In genomic region chr15:44102675-44103254, GRCh38 we compare ENCODE assay signal across 9 cellular contexts.
A peak's percentile ranks its signal among the peaks of the same experiment; 100 is the strongest.
DNase-seq lines count a peak whose midpoint lies in the region; ATAC-seq and TF ChIP-seq lines count a peak whose summit lies in the region.
"Had no signal": no experiment of that assay in that cellular context is flagged by ENCODE, and none has a peak within 500 bp of the region (broad histone marks: within the 10 kb centered on the region; RNA-seq: fewer than 3 reads in every experiment).

No MANE protein-coding gene starts in this region.

- DNase-seq in HPDE6-E6E7 (ENCODE audit: extremely low spot score): peak; percentile 45
- peak; percentile 34 to 74 (median 62) for DNase-seq in adrenal gland
- DNase-seq in left ventricle myocardium inferior: no peak
- DNase-seq in smooth muscle cell of the brain vasculature (ENCODE audit: low read depth, low spot score): peak; percentile 95
- DNase-seq in NCI-H1048 (lab: John Stamatoyannopoulos, UW): no peak
- no peak for DNase-seq in activated CD8-positive, alpha-beta T cell treated with anti-CD3 and anti-CD28 coated beads for 36 hours
- DNase-seq: activated naive CD8-positive, alpha-beta T cell treated with anti-CD3 and anti-CD28 coated beads, Interleukin-2, amount 10 ng/mL, durations not matched to agents 7 days and 5 days had no signal

- H3K4me3 ChIP-seq in adrenal gland (no peak overlapping the region), left ventricle myocardium inferior (no peak overlapping the region)

- peaks cover 5 to 8% of the 10 kb centered on the region in 2 donors for H3K4me1 ChIP-seq in adrenal gland (replicated peaks in 1 of 2)
- peaks cover 25% of the 10 kb centered on the region for H3K4me1 ChIP-seq in left ventricle myocardium inferior

- H3K27me3 ChIP-seq in adrenal gland: no peaks in the 10 kb centered on the region
- H3K27me3 ChIP-seq in left ventricle myocardium inferior (ENCODE audit: low read depth): no peaks in the 10 kb centered on the region

- CTCF ChIA-PET in activated CD8-positive, alpha-beta T cell treated with anti-CD3 and anti-CD28 coated beads for 36 hours (lab: Charles Lee): interaction anchor here (1.0 kb wide), 1 partner anchor 11 kb away, joined by 3 read pairs; no protein-coding TSS in a partner anchor

- no peaks in the 10 kb centered on the region for H3K4me1 Mint-ChIP-seq in activated CD8-positive, alpha-beta T cell treated with anti-CD3 and anti-CD28 coated beads for 36 hours (ENCODE audit: low read depth)
- H3K4me1 Mint-ChIP-seq: activated naive CD8-positive, alpha-beta T cell treated with anti-CD3 and anti-CD28 coated beads, Interleukin-2, amount 10 ng/mL, durations not matched to agents 7 days and 5 days had no signal

- no peak overlapping the region for H3K4me3 Mint-ChIP-seq in activated CD8-positive, alpha-beta T cell treated with anti-CD3 and anti-CD28 coated beads for 36 hours
- H3K4me3 Mint-ChIP-seq: activated naive CD8-positive, alpha-beta T cell treated with anti-CD3 and anti-CD28 coated beads, Interleukin-2, amount 10 ng/mL, durations not matched to agents 7 days and 5 days had no signal

- H3K27me3 Mint-ChIP-seq in activated CD8-positive, alpha-beta T cell treated with anti-CD3 and anti-CD28 coated beads for 36 hours: peaks cover 17% of the 10 kb centered on the region

- H3K27ac ChIP-seq in adrenal gland (peak overlapping the region in 3 of 5 donors; percentile 11 to 56 (median 21)), left ventricle myocardium inferior (replicated peaks) (peak overlapping the region; percentile 24)

- TF ChIP-seq CTCF in adrenal gland (IDR thresholded peaks at IDR 0.05) (no peak), left ventricle myocardium inferior (IDR thresholded peaks at IDR 0.05; ENCODE audit: borderline replicate concordance) (no peak)
- TF ChIP-seq CTCF in activated CD8-positive, alpha-beta T cell treated with anti-CD3 and anti-CD28 coated beads for 36 hours (IDR thresholded peaks at IDR 0.05): no peak

- no peaks in the 10 kb centered on the region for H3K9me3 Mint-ChIP-seq in activated CD8-positive, alpha-beta T cell treated with anti-CD3 and anti-CD28 coated beads for 36 hours
- H3K9me3 Mint-ChIP-seq: activated naive CD8-positive, alpha-beta T cell treated with anti-CD3 and anti-CD28 coated beads, Interleukin-2, amount 10 ng/mL, durations not matched to agents 7 days and 5 days had no signal

- H3K27ac Mint-ChIP-seq in activated CD8-positive, alpha-beta T cell treated with anti-CD3 and anti-CD28 coated beads for 36 hours: no peak overlapping the region
- H3K27ac Mint-ChIP-seq: activated naive CD8-positive, alpha-beta T cell treated with anti-CD3 and anti-CD28 coated beads, Interleukin-2, amount 10 ng/mL, durations not matched to agents 7 days and 5 days had no signal

- no peaks in the 10 kb centered on the region for H3K36me3 Mint-ChIP-seq in activated CD8-positive, alpha-beta T cell treated with anti-CD3 and anti-CD28 coated beads for 36 hours (ENCODE audit: low read depth)
- H3K36me3 Mint-ChIP-seq: activated naive CD8-positive, alpha-beta T cell treated with anti-CD3 and anti-CD28 coated beads, Interleukin-2, amount 10 ng/mL, durations not matched to agents 7 days and 5 days had no signal

- no peak for TF ChIP-seq POLR2A in adrenal gland (IDR thresholded peaks at IDR 0.05)

- no peaks in the 10 kb centered on the region for H3K36me3 ChIP-seq in adrenal gland (replicated peaks in 1 of 2)
- H3K36me3 ChIP-seq in left ventricle myocardium inferior: no peaks in the 10 kb centered on the region

- POLR2A ChIA-PET in activated CD8-positive, alpha-beta T cell treated with anti-CD3 and anti-CD28 coated beads for 36 hours (lab: Charles Lee): no interaction called here

- no peaks in the 10 kb centered on the region for H3K9me3 ChIP-seq in adrenal gland (replicated peaks in 1 of 3)
- no peaks in the 10 kb centered on the region for H3K9me3 ChIP-seq in left ventricle myocardium inferior (replicated peaks)

- intact Hi-C loops in adrenal gland (cut with DNase I): no loop called here
- intact Hi-C loops in left ventricle myocardium inferior (cut with micrococcal nuclease): no loop called here
- intact Hi-C loops in activated CD8-positive, alpha-beta T cell treated with anti-CD3 and anti-CD28 coated beads for 36 hours (cut with micrococcal nuclease): no loop called here

- no peak for ATAC-seq in GM18909 (IDR thresholded peaks at IDR 0.05; ENCODE audit: poor library complexity, unreplicated experiment)
- ATAC-seq in GM21529 (IDR thresholded peaks at IDR 0.05; ENCODE audit: unreplicated experiment): no peak
- ATAC-seq in activated CD8-positive, alpha-beta T cell treated with anti-CD3 and anti-CD28 coated beads for 36 hours: no peak

Comparison
In these comparisons a context has a peak if more than half of its experiments do, and no peak if none do; other contexts are left out.
1. DNase-seq: peak in HPDE6-E6E7 (single experiment), adrenal gland (7 of 7) and smooth muscle cell of the brain vasculature (single experiment); none in left ventricle myocardium inferior (single experiment), NCI-H1048 (single experiment) and activated CD8-positive, alpha-beta T cell treated with anti-CD3 and anti-CD28 coated beads for 36 hours (single experiment).